1 cellular context compared by ENCODE assay signal in the genomic region with DNA sequence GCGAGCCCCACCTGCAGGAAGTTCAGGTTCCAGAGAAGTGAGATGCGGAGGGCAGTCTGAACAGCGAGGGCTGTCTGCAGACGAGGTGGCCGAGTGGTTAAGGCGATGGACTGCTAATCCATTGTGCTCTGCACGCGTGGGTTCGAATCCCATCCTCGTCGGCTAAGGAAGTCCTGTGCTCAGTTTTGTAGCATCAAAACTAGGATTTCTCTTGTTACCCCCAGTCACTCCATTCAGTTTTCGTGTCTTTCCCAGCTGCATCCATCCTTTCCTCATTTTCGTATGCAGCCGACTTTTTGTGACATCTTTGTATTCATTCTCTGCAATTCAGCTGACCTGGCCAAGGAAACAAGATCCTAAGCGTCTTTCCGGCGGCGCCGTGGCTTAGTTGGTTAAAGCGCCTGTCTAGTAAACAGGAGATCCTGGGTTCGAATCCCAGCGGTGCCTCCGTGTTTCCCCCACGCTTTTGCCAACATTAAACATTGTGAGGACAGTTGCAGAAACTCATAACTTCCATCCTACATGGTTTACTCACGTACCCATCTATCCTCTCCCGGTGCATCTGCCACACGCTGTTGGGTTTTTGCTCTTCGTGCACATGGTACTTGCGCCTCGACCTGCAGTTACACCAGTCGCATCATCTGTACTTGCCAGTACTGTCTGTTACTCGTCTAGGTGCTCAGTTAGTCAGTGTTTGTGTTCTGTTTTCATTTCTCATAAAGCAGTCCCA.
TF ChIP-seq lines count a peak whose summit lies in the region.

No MANE protein-coding gene starts in this region.

TF ChIP-seq in HEK293, 187 proteins besides CTCF, POLR2A, EP300 and RAD21 (continued from another document and continues in another):
- TF ChIP-seq, protein P1, sequence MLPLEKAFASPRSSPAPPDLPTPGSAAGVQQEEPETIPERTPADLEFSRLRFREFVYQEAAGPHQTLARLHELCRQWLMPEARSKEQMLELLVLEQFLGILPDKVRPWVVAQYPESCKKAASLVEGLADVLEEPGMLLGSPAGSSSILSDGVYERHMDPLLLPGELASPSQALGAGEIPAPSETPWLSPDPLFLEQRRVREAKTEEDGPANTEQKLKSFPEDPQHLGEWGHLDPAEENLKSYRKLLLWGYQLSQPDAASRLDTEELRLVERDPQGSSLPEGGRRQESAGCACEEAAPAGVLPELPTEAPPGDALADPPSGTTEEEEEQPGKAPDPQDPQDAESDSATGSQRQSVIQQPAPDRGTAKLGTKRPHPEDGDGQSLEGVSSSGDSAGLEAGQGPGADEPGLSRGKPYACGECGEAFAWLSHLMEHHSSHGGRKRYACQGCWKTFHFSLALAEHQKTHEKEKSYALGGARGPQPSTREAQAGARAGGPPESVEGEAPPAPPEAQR (tag by site-specific recombination; IDR thresholded peaks at IDR 0.05) = peak; percentile 13
- TF ChIP-seq ZNF843 (tag by site-specific recombination; IDR thresholded peaks at IDR 0.05) (peak; percentile 56), ZNF548 (tag by site-specific recombination; IDR thresholded peaks at IDR 0.05) (no peak), ZNF248 (tag by site-specific recombination; IDR thresholded peaks at IDR 0.05) (no peak), ZNF76 (tag by site-specific recombination; IDR thresholded peaks at IDR 0.05; ENCODE audit: borderline replicate concordance, low read depth) (peak; percentile 61; the same call in 1 of the 2 replicates), YY2 (tag by site-specific recombination; IDR thresholded peaks at IDR 0.05) (peak; percentile 66), SP2 (tag by site-specific recombination; IDR thresholded peaks at IDR 0.05) (0 out of 2 replicates have a peak, but pooled peaks have one; percentile 15), SALL2 (tag by site-specific recombination; IDR thresholded peaks at IDR 0.05; ENCODE audit: borderline replicate concordance) (peak; percentile 89; the same call in 1 of the 2 replicates), ZNF114 (tag by site-specific recombination; IDR thresholded peaks at IDR 0.05) (no peak), IKZF3 (tag by site-specific recombination; IDR thresholded peaks at IDR 0.05) (peak; percentile 100), SCRT2 (tag by site-specific recombination; IDR thresholded peaks at IDR 0.05) (no peak; the same call in 1 of the 2 replicates), RBAK (tag by site-specific recombination; IDR thresholded peaks at IDR 0.05) (no peak), ZNF510 (tag by site-specific recombination; IDR thresholded peaks at IDR 0.05; ENCODE audit: insufficient replicate concordance) (no peak), ZNF701 (tag by site-specific recombination; IDR thresholded peaks at IDR 0.05) (no peak), ZNF585B (tag by site-specific recombination; IDR thresholded peaks at IDR 0.05) (no peak), ZNF175 (tag by site-specific recombination; IDR thresholded peaks at IDR 0.05) (no peak), GLIS1 (tag by site-specific recombination; IDR thresholded peaks at IDR 0.05) (no peak), ZNF837 (tag by site-specific recombination; IDR thresholded peaks at IDR 0.05) (no peak), ZSCAN30 (tag by site-specific recombination; IDR thresholded peaks at IDR 0.05) (peak; percentile 63; the same call in 1 of the 2 replicates), ZBTB48 (tag by site-specific recombination; IDR thresholded peaks at IDR 0.05) (no peak), ZNF423 (tag by site-specific recombination; IDR thresholded peaks at IDR 0.05) (no peak), ZNF791 (tag by site-specific recombination; IDR thresholded peaks at IDR 0.05) (no peak), ZNF37A (tag by site-specific recombination; IDR thresholded peaks at IDR 0.05) (no peak; the same call in 1 of the 2 replicates), ZNF157 (tag by site-specific recombination; IDR thresholded peaks at IDR 0.05) (no peak), ZNF335 (tag by site-specific recombination; conservative IDR thresholded peaks at IDR 0.05) (peak; percentile 21; the same call in 1 of the 2 replicates), ZNF792 (tag by site-specific recombination; IDR thresholded peaks at IDR 0.05) (peak; percentile 62; the same call in 1 of the 2 replicates), MZF1 (tag by site-specific recombination; IDR thresholded peaks at IDR 0.05; ENCODE audit: borderline replicate concordance) (no peak), ZNF596 (tag by site-specific recombination; IDR thresholded peaks at IDR 0.05) (no peak), ZNF366 (tag by site-specific recombination; conservative IDR thresholded peaks at IDR 0.05) (peak; percentile 100), ZNF2 (tag by site-specific recombination; IDR thresholded peaks at IDR 0.05) (peak; percentile 87), ZBTB20 (tag by site-specific recombination; IDR thresholded peaks at IDR 0.05) (peak; percentile 50; the same call in 1 of the 2 replicates), ZNF174 (tag by site-specific recombination; IDR thresholded peaks at IDR 0.05) (no peak), ZFP69B (tag by site-specific recombination; IDR thresholded peaks at IDR 0.05) (peak; percentile 77), ZNF610 (tag by site-specific recombination; IDR thresholded peaks at IDR 0.05; ENCODE audit: borderline replicate concordance) (no peak), SP7 (tag by site-specific recombination; IDR thresholded peaks at IDR 0.05) (peak; percentile 87), ZNF529 (tag by site-specific recombination; IDR thresholded peaks at IDR 0.05; ENCODE audit: insufficient replicate concordance) (peak; percentile 1)
- TF ChIP-seq, protein P2, sequence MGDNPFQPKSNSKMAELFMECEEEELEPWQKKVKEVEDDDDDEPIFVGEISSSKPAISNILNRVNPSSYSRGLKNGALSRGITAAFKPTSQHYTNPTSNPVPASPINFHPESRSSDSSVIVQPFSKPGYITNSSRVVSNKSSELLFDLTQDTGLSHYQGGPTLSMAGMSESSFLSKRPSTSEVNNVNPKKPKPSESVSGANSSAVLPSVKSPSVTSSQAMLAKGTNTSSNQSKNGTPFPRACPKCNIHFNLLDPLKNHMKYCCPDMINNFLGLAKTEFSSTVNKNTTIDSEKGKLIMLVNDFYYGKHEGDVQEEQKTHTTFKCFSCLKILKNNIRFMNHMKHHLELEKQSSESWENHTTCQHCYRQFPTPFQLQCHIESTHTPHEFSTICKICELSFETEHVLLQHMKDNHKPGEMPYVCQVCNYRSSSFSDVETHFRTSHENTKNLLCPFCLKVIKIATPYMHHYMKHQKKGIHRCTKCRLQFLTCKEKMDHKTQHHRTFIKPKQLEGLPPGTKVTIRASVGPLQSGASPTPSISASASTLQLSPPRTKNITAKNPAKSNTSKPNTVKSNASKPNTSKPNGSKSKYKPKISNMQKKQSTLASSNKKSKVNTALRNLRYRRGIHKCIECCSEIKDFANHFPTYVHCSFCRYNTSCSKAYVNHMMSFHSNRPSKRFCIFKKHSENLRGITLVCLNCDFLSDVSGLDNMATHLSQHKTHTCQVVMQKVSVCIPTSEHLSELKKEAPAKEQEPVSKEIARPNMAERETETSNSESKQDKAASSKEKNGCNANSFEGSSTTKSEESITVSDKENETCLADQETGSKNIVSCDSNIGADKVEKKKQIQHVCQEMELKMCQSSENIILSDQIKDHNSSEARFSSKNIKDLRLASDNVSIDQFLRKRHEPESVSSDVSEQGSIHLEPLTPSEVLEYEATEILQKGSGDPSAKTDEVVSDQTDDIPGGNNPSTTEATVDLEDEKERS (tag by site-specific recombination; IDR thresholded peaks at IDR 0.05) = peak; percentile 93; the same call in 1 of the 2 replicates
- TF ChIP-seq, protein P3, sequence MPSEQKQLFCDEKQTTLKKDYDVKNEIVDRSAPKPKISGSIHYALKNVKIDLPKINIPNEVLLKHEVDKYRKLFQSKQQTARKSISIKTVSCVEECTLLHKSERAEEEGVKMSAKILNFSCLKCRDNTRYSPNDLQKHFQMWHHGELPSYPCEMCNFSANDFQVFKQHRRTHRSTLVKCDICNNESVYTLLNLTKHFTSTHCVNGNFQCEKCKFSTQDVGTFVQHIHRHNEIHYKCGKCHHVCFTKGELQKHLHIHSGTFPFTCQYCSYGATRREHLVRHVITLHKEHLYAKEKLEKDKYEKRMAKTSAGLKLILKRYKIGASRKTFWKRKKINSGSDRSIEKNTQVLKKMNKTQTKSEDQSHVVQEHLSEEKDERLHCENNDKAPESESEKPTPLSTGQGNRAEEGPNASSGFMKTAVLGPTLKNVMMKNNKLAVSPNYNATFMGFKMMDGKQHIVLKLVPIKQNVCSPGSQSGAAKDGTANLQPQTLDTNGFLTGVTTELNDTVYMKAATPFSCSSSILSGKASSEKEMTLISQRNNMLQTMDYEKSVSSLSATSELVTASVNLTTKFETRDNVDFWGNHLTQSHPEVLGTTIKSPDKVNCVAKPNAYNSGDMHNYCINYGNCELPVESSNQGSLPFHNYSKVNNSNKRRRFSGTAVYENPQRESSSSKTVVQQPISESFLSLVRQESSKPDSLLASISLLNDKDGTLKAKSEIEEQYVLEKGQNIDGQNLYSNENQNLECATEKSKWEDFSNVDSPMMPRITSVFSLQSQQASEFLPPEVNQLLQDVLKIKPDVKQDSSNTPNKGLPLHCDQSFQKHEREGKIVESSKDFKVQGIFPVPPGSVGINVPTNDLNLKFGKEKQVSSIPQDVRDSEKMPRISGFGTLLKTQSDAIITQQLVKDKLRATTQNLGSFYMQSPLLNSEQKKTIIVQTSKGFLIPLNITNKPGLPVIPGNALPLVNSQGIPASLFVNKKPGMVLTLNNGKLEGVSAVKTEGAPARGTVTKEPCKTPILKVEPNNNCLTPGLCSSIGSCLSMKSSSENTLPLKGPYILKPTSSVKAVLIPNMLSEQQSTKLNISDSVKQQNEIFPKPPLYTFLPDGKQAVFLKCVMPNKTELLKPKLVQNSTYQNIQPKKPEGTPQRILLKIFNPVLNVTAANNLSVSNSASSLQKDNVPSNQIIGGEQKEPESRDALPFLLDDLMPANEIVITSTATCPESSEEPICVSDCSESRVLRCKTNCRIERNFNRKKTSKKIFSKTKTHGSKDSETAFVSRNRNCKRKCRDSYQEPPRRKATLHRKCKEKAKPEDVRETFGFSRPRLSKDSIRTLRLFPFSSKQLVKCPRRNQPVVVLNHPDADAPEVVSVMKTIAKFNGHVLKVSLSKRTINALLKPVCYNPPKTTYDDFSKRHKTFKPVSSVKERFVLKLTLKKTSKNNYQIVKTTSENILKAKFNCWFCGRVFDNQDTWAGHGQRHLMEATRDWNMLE (tag by site-specific recombination; conservative IDR thresholded peaks at IDR 0.05; ENCODE audit: low read depth) = no peak
- TF ChIP-seq, protein P4, sequence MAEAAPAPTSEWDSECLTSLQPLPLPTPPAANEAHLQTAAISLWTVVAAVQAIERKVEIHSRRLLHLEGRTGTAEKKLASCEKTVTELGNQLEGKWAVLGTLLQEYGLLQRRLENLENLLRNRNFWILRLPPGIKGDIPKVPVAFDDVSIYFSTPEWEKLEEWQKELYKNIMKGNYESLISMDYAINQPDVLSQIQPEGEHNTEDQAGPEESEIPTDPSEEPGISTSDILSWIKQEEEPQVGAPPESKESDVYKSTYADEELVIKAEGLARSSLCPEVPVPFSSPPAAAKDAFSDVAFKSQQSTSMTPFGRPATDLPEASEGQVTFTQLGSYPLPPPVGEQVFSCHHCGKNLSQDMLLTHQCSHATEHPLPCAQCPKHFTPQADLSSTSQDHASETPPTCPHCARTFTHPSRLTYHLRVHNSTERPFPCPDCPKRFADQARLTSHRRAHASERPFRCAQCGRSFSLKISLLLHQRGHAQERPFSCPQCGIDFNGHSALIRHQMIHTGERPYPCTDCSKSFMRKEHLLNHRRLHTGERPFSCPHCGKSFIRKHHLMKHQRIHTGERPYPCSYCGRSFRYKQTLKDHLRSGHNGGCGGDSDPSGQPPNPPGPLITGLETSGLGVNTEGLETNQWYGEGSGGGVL (tag by site-specific recombination; IDR thresholded peaks at IDR 0.05) = peak; percentile 49; the same call in 1 of the 2 replicates
- TF ChIP-seq, protein P5, sequence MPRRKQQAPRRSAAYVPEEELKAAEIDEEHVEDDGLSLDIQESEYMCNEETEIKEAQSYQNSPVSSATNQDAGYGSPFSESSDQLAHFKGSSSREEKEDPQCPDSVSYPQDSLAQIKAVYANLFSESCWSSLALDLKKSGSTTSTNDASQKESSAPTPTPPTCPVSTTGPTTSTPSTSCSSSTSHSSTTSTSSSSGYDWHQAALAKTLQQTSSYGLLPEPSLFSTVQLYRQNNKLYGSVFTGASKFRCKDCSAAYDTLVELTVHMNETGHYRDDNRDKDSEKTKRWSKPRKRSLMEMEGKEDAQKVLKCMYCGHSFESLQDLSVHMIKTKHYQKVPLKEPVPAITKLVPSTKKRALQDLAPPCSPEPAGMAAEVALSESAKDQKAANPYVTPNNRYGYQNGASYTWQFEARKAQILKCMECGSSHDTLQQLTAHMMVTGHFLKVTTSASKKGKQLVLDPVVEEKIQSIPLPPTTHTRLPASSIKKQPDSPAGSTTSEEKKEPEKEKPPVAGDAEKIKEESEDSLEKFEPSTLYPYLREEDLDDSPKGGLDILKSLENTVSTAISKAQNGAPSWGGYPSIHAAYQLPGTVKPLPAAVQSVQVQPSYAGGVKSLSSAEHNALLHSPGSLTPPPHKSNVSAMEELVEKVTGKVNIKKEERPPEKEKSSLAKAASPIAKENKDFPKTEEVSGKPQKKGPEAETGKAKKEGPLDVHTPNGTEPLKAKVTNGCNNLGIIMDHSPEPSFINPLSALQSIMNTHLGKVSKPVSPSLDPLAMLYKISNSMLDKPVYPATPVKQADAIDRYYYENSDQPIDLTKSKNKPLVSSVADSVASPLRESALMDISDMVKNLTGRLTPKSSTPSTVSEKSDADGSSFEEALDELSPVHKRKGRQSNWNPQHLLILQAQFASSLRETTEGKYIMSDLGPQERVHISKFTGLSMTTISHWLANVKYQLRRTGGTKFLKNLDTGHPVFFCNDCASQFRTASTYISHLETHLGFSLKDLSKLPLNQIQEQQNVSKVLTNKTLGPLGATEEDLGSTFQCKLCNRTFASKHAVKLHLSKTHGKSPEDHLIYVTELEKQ (tag by site-specific recombination; IDR thresholded peaks at IDR 0.05; ENCODE audit: borderline replicate concordance) = peak; percentile 60; the same call in 1 of the 2 replicates
- TF ChIP-seq, protein P6, sequence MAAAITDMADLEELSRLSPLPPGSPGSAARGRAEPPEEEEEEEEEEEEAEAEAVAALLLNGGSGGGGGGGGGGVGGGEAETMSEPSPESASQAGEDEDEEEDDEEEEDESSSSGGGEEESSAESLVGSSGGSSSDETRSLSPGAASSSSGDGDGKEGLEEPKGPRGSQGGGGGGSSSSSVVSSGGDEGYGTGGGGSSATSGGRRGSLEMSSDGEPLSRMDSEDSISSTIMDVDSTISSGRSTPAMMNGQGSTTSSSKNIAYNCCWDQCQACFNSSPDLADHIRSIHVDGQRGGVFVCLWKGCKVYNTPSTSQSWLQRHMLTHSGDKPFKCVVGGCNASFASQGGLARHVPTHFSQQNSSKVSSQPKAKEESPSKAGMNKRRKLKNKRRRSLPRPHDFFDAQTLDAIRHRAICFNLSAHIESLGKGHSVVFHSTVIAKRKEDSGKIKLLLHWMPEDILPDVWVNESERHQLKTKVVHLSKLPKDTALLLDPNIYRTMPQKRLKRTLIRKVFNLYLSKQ (tag by site-specific recombination; IDR thresholded peaks at IDR 0.05; ENCODE audit: borderline replicate concordance) = no peak
- TF ChIP-seq, protein P7, sequence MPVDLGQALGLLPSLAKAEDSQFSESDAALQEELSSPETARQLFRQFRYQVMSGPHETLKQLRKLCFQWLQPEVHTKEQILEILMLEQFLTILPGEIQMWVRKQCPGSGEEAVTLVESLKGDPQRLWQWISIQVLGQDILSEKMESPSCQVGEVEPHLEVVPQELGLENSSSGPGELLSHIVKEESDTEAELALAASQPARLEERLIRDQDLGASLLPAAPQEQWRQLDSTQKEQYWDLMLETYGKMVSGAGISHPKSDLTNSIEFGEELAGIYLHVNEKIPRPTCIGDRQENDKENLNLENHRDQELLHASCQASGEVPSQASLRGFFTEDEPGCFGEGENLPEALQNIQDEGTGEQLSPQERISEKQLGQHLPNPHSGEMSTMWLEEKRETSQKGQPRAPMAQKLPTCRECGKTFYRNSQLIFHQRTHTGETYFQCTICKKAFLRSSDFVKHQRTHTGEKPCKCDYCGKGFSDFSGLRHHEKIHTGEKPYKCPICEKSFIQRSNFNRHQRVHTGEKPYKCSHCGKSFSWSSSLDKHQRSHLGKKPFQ (tag by site-specific recombination; IDR thresholded peaks at IDR 0.05) = no peak; the same call in 1 of the 2 replicates
